Comparison of ENCODE assay signal across 19 cellular contexts in genomic region chr7:126778101-126778500, GRCh38.
DNase-seq lines count a peak whose midpoint lies in the region; FAIRE-seq and TF ChIP-seq lines count a peak whose summit lies in the region.
"Had no signal": no experiment of that assay in that cellular context is flagged by ENCODE, and none has a peak within 500 bp of the region (broad histone marks: within the 10 kb centered on the region; RNA-seq: fewer than 3 reads in every experiment).

No MANE protein-coding gene starts in this region.

- POLR2A ChIA-PET in H1 (lab: Charles Lee; ENCODE audit: partially characterized antibody): no interaction called here

- H3K27me3 ChIP-seq in H1 (replicated peaks in 1 of 4; ENCODE audit: control insufficient read depth in 3 of 4, extremely low read depth in 1 of 4, insufficient read depth in 3 of 4, low read length in 3 of 4) (no peaks in the 10 kb centered on the region), sigmoid colon (no peaks in the 10 kb centered on the region)
- H3K27me3 ChIP-seq: neutrophil, right atrium auricular region, uterus had no signal

- no peaks in the 10 kb centered on the region for H3K9me3 ChIP-seq in H1 (ENCODE audit: insufficient read depth in 2 of 2, low read depth in 1 of 2, low read length in 1 of 2)
- H3K9me3 ChIP-seq in sigmoid colon: no peaks in the 10 kb centered on the region
- H3K9me3 ChIP-seq: mucosa of descending colon, neutrophil, right atrium auricular region, uterus had no signal

- H4K8ac ChIP-seq in H1 (ENCODE audit: extremely low read depth, insufficient read depth, low read length): no peak overlapping the region

- no peak overlapping the region for H4K5ac ChIP-seq in H1 (ENCODE audit: insufficient read length, low read depth, low read length)

- H3K27ac ChIP-seq in H1 (ENCODE audit: low read depth, low read length): no peak overlapping the region
- no peak overlapping the region for H3K27ac ChIP-seq in sigmoid colon
- H3K27ac ChIP-seq: neutrophil, right atrium auricular region, uterus had no signal

- FAIRE-seq in H1 (lab: Jason Lieb, UNC) (peak; percentile 28), D721Med (lab: Jason Lieb, UNC) (no peak)
- FAIRE-seq: H54 had no signal

- H3K36me3 ChIP-seq in H1 (ENCODE audit: control insufficient read depth in 2 of 4, insufficient read depth in 4 of 4, low read length in 3 of 4): no peaks in the 10 kb centered on the region
- no peaks in the 10 kb centered on the region for H3K36me3 ChIP-seq in sigmoid colon
- H3K36me3 ChIP-seq: neutrophil, right atrium auricular region, uterus had no signal

- H3K4ac ChIP-seq in H1 (replicated peaks; ENCODE audit: insufficient read length, low read depth, low read length): no peak overlapping the region

- intact Hi-C loops in sigmoid colon (cut with DNase I): no loop called here

- peak overlapping the region in 1 of 2 experiments; percentile 46; a peak in 2 of 4 replicates for H3K4me2 ChIP-seq in H1 (ENCODE audit: insufficient read depth in 1 of 2, low read depth in 2 of 2, low read length in 2 of 2)

- no peaks in the 10 kb centered on the region for H4K20me1 ChIP-seq in H1 (replicated peaks in 1 of 2; ENCODE audit: control insufficient read depth in 1 of 2, insufficient read depth in 2 of 2, low read length in 2 of 2)

- no peak overlapping the region for H3K18ac ChIP-seq in H1 (ENCODE audit: extremely low read depth, low read length)

- H3K4me3 ChIP-seq in H1 (ENCODE audit: extremely low read depth in 1 of 4, insufficient read depth in 2 of 4, low read depth in 3 of 4, low read length in 4 of 4) (0 out of 8 replicates have a peak overlapping the region, but pooled peaks of 1 of the 4 experiments have one; percentile 35), sigmoid colon (no peak overlapping the region)
- H3K4me3 ChIP-seq: mucosa of descending colon, right atrium auricular region, uterus had no signal

- H2AFZ ChIP-seq in H1 (ENCODE audit: low read length): no peak overlapping the region

- H3K23ac ChIP-seq in H1 (ENCODE audit: insufficient read length): no peak overlapping the region

- no peak overlapping the region for H2BK12ac ChIP-seq in H1 (ENCODE audit: low read depth, low read length)

- no peak for TF ChIP-seq RAD21 in H1 (IDR thresholded peaks at IDR 0.05 in 1 of 2, conservative IDR thresholded peaks at IDR 0.05 in 1 of 2; ENCODE audit: low read depth in 2 of 2, low read length in 2 of 2)

- no peak overlapping the region for H2BK15ac ChIP-seq in H1 (ENCODE audit: low read length)

- WGBS in H1 (ENCODE audit: extremely low coverage in 1 of 2, insufficient coverage in 1 of 2, insufficient read length in 1 of 2, insufficient replicate concordance in 2 of 2, low coverage in 1 of 2, low lambda C conversion rate in 2 of 2, missing lambda C conversion rate in 1 of 2), 2 experiments: 74% methylated on average over 1 of the region's 1 CpG; no CpG with 5 or more reads in 1 of the 2 experiments
- 89% methylated on average over 1 of the region's 1 CpG for WGBS in sigmoid colon, 2 donors

- H2BK20ac ChIP-seq in H1 (ENCODE audit: low read length): no peak overlapping the region

- no peak overlapping the region for H4K91ac ChIP-seq in H1 (replicated peaks; ENCODE audit: insufficient read length, low read length)

- no peaks in the 10 kb centered on the region for H3K79me1 ChIP-seq in H1 (ENCODE audit: low read depth, low read length)

- no peak for TF ChIP-seq EP300 in H1 (IDR thresholded peaks at IDR 0.05; ENCODE audit: borderline replicate concordance in 1 of 2, low read depth in 2 of 2, low read length in 2 of 2)
- TF ChIP-seq EP300 in sigmoid colon (IDR thresholded peaks at IDR 0.05): no peak

- H3K14ac ChIP-seq in H1 (ENCODE audit: insufficient read length): no peak overlapping the region

- no peak overlapping the region for H3K56ac ChIP-seq in H1 (replicated peaks; ENCODE audit: insufficient read length, low read depth, low read length)

- no peak overlapping the region for H2BK120ac ChIP-seq in H1 (replicated peaks; ENCODE audit: low read depth, low read length)

- no peak overlapping the region for H2BK5ac ChIP-seq in H1 (ENCODE audit: low read depth, low read length)

- H3K9ac ChIP-seq in H1 (replicated peaks in 1 of 4; ENCODE audit: extremely low read depth in 1 of 4, low read depth in 3 of 4, low read length in 3 of 4): no peak overlapping the region

- H3K4me1 ChIP-seq in H1 (replicated peaks in 1 of 4; ENCODE audit: control insufficient read depth in 3 of 4, insufficient read depth in 4 of 4, low read length in 3 of 4) (peaks cover 0 to 2% (median under 1%) of the 10 kb centered on the region in 4 experiments; a peak in 2 of 7 replicates), sigmoid colon (no peaks in the 10 kb centered on the region)
- H3K4me1 ChIP-seq: right atrium auricular region, uterus had no signal

- TF ChIP-seq CTCF in H1 (IDR thresholded peaks at IDR 0.05; ENCODE audit: control extremely low read depth in 1 of 3, insufficient read depth in 1 of 3, low read depth in 1 of 3, low read length in 3 of 3) (no peak), sigmoid colon (IDR thresholded peaks at IDR 0.05) (no peak), D721Med (IDR thresholded peaks at IDR 0.05; ENCODE audit: insufficient read depth, missing control alignments) (no peak)

- TF ChIP-seq POLR2A in H1 (IDR thresholded peaks at IDR 0.05; ENCODE audit: control extremely low read depth in 1 of 2, low read depth in 2 of 2, low read length in 2 of 2): no peak
- TF ChIP-seq POLR2A in sigmoid colon (IDR thresholded peaks at IDR 0.05): no peak

- CTCF ChIA-PET in H1 (lab: Charles Lee; ENCODE audit: partially characterized antibody): interaction anchor here (0.9 kb wide), 1 partner anchor 25 kb away, joined by 3 read pairs; no protein-coding TSS in a partner anchor

- peak; percentile 99 for DNase-seq in DMS79 treated with DMSO at 0.1 percent for 48 hours (lab: John Stamatoyannopoulos, UW)
- peak; percentile 96 for DNase-seq in NCI-H1436 (lab: John Stamatoyannopoulos, UW)
- peak; percentile 25 for DNase-seq in NCI-H2227 treated with DMSO at 0.1 percent for 48 hours (lab: John Stamatoyannopoulos, UW)
- no peak for DNase-seq in H1 (ENCODE audit: low read depth in 1 of 2, low spot score in 2 of 2)
- DNase-seq in stimulated activated CD8-positive, alpha-beta memory T cell treated with anti-CD3 and anti-CD28 coated beads, Interleukin-4, amount 100 ng/mL, for 48 hours: no peak
- no peak for DNase-seq in superior temporal gyrus (ENCODE audit: extremely low spot score)
- no peak for DNase-seq in sigmoid colon
- DNase-seq in D721Med (ENCODE audit: insufficient read length, low spot score): no peak
- DNase-seq: activated CD4-positive, CD25-positive, alpha-beta regulatory T cell treated with anti-CD3 and anti-CD28 coated beads, Interleukin-2, amount 50 U/mL, for 72 hours; activated gamma-delta T cell; hippocampal formation; left colon; mucosa of descending colon; SIG-M5; T-helper 17 cell; uterus had no signal

- no peak overlapping the region for H2AK5ac ChIP-seq in H1 (ENCODE audit: low read depth, low read length)

- no peaks in the 10 kb centered on the region for H3K79me2 ChIP-seq in H1 (ENCODE audit: control insufficient read depth in 1 of 2, insufficient read depth in 2 of 2, low read length in 2 of 2)

- H3K23me2 ChIP-seq in H1 (ENCODE audit: low read depth, low read length): no peaks in the 10 kb centered on the region

TF ChIP-seq in H1, 55 proteins besides CTCF, POLR2A, EP300 and RAD21:
- TF ChIP-seq TCF12 (IDR thresholded peaks at IDR 0.05; ENCODE audit: low read depth, low read length): 0 out of 2 replicates have a peak, but pooled peaks have one; percentile 11
- no peak for TF ChIP-seq CREB1 (IDR thresholded peaks at IDR 0.05)

Comparison
In these comparisons a context has a peak if more than half of its experiments do, and no peak if none do; other contexts are left out.
1. DNase-seq: peak in DMS79 treated with DMSO at 0.1 percent for 48 hours (single experiment), NCI-H1436 (single experiment) and NCI-H2227 treated with DMSO at 0.1 percent for 48 hours (single experiment); none in H1 (0 of 2), stimulated activated CD8-positive, alpha-beta memory T cell treated with anti-CD3 and anti-CD28 coated beads, Interleukin-4, amount 100 ng/mL, for 48 hours (single experiment), superior temporal gyrus (single experiment), sigmoid colon (single experiment) and D721Med (single experiment).